ENCODE assay signal across 10 cellular contexts in genomic region chr1:1962752-1963151, GRCh38. TPM values are rescaled to one million over a fixed set of nuclear protein-coding genes. Genes with fewer than 3 reads are reported as not detected.
"Had no signal": no experiment of that assay in that cellular context is flagged by ENCODE, and none has a peak within 500 bp of the region (broad histone marks: within the 10 kb centered on the region; RNA-seq: fewer than 3 reads in every experiment).

No MANE protein-coding gene starts in this region.

- FAIRE-seq: HepG2, HTR-8/SVneo had no signal

- H3K4me2 ChIP-seq: KMS-11 had no signal

- H3K9me3 Mint-ChIP-seq: IgD-negative memory B cell had no signal

- H3K27ac ChIP-seq: HL-60, KMS-11 had no signal

- DNase-seq: IMR-90, KBM-7, KG1 had no signal

- H3K4me3 Mint-ChIP-seq: IgD-negative memory B cell had no signal

- H3K27ac Mint-ChIP-seq: IgD-negative memory B cell had no signal

- H3K4me1 Mint-ChIP-seq: IgD-negative memory B cell had no signal

- H3K9ac ChIP-seq: KMS-11 had no signal

- H3K36me3 Mint-ChIP-seq: IgD-negative memory B cell had no signal

RNA-seq across cellular contexts. Expression of gene CFAP74, which starts 40.8 kb away (rescaled TPM):
- total RNA-seq: HT-29, HT1080, IMR-90 had no signal
- polyA plus RNA-seq: IgD-negative memory B cell, IMR-90 had no signal

RNA-seq across cellular contexts. Expression of gene TMEM52, which starts 43.7 kb away (rescaled TPM):
- polyA plus RNA-seq: IgD-negative memory B cell had no signal

RNA-seq across cellular contexts. Expression of gene CALML6, which starts 47.7 kb away (rescaled TPM):
- total RNA-seq: HT-29, HT1080, IMR-90 had no signal
- polyA plus RNA-seq: IgD-negative memory B cell had no signal

RNA-seq across cellular contexts. Expression of gene GABRD, which starts 56.4 kb away (rescaled TPM):
- total RNA-seq: HepG2, HT-29, HT1080, IMR-90 had no signal
- polyA plus RNA-seq: HepG2, IgD-negative memory B cell, IMR-90 had no signal
